1 cellular context compared by ENCODE assay signal in the genomic region with DNA sequence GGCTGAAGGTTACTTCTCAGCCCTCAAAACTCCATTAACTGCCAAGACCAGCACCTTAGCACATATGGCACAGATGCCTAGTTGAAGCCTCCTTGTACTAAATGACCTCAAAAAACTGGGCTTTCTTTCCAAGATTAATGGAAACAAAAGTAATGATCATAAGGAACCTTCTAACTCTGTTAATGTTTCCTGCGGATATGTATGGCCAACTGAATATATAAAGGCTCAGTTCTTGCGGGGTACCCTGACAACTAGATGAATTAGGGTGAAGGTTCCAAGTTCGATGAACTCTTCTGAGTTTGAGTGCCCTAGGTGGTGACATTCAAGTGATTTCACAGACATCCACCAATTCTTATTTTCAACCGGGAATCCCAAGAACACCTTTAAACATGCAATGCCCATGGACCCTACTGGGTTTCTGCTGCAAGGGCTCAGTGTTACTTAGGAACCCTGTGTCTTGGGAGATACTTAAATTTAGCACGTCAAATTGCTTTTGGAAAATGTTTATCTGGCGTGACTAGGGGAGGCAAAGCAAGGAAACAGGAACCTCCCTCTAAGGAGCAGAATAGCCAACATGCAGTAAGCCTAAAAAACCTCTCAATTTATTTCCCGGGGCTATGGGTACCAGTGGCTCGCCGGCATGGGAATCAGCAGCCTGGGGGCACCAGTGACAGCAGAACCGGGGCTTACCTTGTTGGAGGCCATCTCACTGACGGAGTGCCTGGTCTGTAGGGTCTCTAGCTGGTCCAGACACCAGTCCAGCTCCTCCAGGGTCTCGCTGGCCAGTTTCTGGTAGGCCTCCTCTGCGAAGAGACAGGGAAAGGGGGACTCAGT.
TF ChIP-seq lines count a peak whose summit lies in the region.

No MANE protein-coding gene starts in this region.

TF ChIP-seq in SK-N-SH, 30 proteins besides CTCF, POLR2A, EP300 and RAD21 (continued from another document):
- TF ChIP-seq, protein P1, sequence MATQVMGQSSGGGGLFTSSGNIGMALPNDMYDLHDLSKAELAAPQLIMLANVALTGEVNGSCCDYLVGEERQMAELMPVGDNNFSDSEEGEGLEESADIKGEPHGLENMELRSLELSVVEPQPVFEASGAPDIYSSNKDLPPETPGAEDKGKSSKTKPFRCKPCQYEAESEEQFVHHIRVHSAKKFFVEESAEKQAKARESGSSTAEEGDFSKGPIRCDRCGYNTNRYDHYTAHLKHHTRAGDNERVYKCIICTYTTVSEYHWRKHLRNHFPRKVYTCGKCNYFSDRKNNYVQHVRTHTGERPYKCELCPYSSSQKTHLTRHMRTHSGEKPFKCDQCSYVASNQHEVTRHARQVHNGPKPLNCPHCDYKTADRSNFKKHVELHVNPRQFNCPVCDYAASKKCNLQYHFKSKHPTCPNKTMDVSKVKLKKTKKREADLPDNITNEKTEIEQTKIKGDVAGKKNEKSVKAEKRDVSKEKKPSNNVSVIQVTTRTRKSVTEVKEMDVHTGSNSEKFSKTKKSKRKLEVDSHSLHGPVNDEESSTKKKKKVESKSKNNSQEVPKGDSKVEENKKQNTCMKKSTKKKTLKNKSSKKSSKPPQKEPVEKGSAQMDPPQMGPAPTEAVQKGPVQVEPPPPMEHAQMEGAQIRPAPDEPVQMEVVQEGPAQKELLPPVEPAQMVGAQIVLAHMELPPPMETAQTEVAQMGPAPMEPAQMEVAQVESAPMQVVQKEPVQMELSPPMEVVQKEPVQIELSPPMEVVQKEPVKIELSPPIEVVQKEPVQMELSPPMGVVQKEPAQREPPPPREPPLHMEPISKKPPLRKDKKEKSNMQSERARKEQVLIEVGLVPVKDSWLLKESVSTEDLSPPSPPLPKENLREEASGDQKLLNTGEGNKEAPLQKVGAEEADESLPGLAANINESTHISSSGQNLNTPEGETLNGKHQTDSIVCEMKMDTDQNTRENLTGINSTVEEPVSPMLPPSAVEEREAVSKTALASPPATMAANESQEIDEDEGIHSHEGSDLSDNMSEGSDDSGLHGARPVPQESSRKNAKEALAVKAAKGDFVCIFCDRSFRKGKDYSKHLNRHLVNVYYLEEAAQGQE (IDR thresholded peaks at IDR 0.05; ENCODE audit: low read depth, low read length), result no peak
- TF ChIP-seq FOXM1 (IDR thresholded peaks at IDR 0.05; ENCODE audit: low read depth) (no peak), GATA2 (CRISPR knock-in tag; IDR thresholded peaks at IDR 0.05) (no peak), POLR2AphosphoS5 (IDR thresholded peaks at IDR 0.05; ENCODE audit: low read depth, low read length) (no peak), SIN3A (IDR thresholded peaks at IDR 0.05; ENCODE audit: borderline replicate concordance, low read depth, low read length) (no peak), TAF1 (IDR thresholded peaks at IDR 0.05; ENCODE audit: borderline replicate concordance, low read depth, low read length) (no peak), TCF12 (IDR thresholded peaks at IDR 0.05) (no peak)
- TF ChIP-seq, protein P2, sequence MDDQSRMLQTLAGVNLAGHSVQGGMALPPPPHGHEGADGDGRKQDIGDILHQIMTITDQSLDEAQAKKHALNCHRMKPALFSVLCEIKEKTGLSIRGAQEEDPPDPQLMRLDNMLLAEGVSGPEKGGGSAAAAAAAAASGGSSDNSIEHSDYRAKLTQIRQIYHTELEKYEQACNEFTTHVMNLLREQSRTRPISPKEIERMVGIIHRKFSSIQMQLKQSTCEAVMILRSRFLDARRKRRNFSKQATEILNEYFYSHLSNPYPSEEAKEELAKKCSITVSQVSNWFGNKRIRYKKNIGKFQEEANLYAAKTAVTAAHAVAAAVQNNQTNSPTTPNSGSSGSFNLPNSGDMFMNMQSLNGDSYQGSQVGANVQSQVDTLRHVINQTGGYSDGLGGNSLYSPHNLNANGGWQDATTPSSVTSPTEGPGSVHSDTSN (IDR thresholded peaks at IDR 0.05), result no peak
- TF ChIP-seq, protein P3, sequence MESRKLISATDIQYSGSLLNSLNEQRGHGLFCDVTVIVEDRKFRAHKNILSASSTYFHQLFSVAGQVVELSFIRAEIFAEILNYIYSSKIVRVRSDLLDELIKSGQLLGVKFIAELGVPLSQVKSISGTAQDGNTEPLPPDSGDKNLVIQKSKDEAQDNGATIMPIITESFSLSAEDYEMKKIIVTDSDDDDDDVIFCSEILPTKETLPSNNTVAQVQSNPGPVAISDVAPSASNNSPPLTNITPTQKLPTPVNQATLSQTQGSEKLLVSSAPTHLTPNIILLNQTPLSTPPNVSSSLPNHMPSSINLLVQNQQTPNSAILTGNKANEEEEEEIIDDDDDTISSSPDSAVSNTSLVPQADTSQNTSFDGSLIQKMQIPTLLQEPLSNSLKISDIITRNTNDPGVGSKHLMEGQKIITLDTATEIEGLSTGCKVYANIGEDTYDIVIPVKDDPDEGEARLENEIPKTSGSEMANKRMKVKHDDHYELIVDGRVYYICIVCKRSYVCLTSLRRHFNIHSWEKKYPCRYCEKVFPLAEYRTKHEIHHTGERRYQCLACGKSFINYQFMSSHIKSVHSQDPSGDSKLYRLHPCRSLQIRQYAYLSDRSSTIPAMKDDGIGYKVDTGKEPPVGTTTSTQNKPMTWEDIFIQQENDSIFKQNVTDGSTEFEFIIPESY (IDR thresholded peaks at IDR 0.05; ENCODE audit: borderline replicate concordance, low read depth), result no peak
TF ChIP-seq in SK-N-SH: peak in this region for 0.
